12 cellular contexts compared by ENCODE assay signal in genomic region chr4:168540086-168540864, GRCh38. TPM values are rescaled to one million over a fixed set of nuclear protein-coding genes. Genes with fewer than 3 reads are reported as not detected.
DNase-seq lines count a peak whose midpoint lies in the region; ATAC-seq and TF ChIP-seq lines count a peak whose summit lies in the region.
"Had no signal": no experiment of that assay in that cellular context is flagged by ENCODE, and none has a peak within 500 bp of the region (broad histone marks: within the 10 kb centered on the region; RNA-seq: fewer than 3 reads in every experiment).

No MANE protein-coding gene starts in this region.

- no peaks in the 10 kb centered on the region for H3K27me3 Mint-ChIP-seq in mesothelial cell of epicardium (ENCODE audit: low read depth)

- no peak overlapping the region for H3K9ac ChIP-seq in adipocyte (ENCODE audit: low read length)

- H3K36me3 Mint-ChIP-seq in mesothelial cell of epicardium = no peaks in the 10 kb centered on the region

- no peak for ATAC-seq in GM19324 (IDR thresholded peaks at IDR 0.05; ENCODE audit: low FRiP score, unreplicated experiment)

- TF ChIP-seq CTCF in AG10803 (conservative IDR thresholded peaks at IDR 0.05; ENCODE audit: low read length) (no peak), mesothelial cell of epicardium (IDR thresholded peaks at IDR 0.05; ENCODE audit: unreplicated experiment) (no peak), suprapubic skin (IDR thresholded peaks at IDR 0.05) (no peak)

- peak overlapping the region; percentile 27 for H3K4me3 Mint-ChIP-seq in mesothelial cell of epicardium

- TF ChIP-seq POLR2A in suprapubic skin (IDR thresholded peaks at IDR 0.05) = no peak

- 77% methylated on average over 11 of the region's 11 CpGs for WGBS in suprapubic skin

- no peaks in the 10 kb centered on the region for H3K27me3 ChIP-seq in adipocyte (replicated peaks; ENCODE audit: control insufficient read depth, insufficient read depth, low read length)
- H3K27me3 ChIP-seq in suprapubic skin = no peaks in the 10 kb centered on the region

- H3K4me1 ChIP-seq in adipocyte (ENCODE audit: control insufficient read depth, insufficient read depth, low read length) (peaks cover 18% of the 10 kb centered on the region), suprapubic skin (no peaks in the 10 kb centered on the region)

- H3K4me3 ChIP-seq in AG10803 (ENCODE audit: low read length) (no peak overlapping the region), adipocyte (ENCODE audit: low read length) (no peak overlapping the region), suprapubic skin (no peak overlapping the region)

- H3K4me1 Mint-ChIP-seq in mesothelial cell of epicardium = peaks cover 46% of the 10 kb centered on the region

- TF ChIP-seq EP300 in suprapubic skin (IDR thresholded peaks at IDR 0.05) = no peak

- peak overlapping the region; percentile 92 for H3K27ac Mint-ChIP-seq in mesothelial cell of epicardium

- DNase-seq in AG10803 (ENCODE audit: low read depth) (peak; percentile 69), GM04504 (ENCODE audit: low read depth) (peak; percentile 51), adipocyte (ENCODE audit: low read depth) (peak; percentile 81), mesothelial cell of epicardium (ENCODE audit: low spot score in 2 of 2, unreplicated experiment in 2 of 2) (no peak), iPS-NIHi7 (ENCODE audit: extremely low spot score) (no peak), SHP77 (lab: John Stamatoyannopoulos, UW) (no peak), suprapubic skin (ENCODE audit: low spot score in 2 of 2) (no peak)
- DNase-seq: activated CD4-positive, alpha-beta T cell treated with anti-CD3 and anti-CD28 coated beads, Interleukin-2, amount 50 U/mL, for 1 hour; DND-41; islet precursor cell; stimulated activated CD4-positive, alpha-beta T cell treated with anti-CD3 and anti-CD28 coated beads, Interleukin-4, amount 100 ng/mL, for 24 hours had no signal

- no peaks in the 10 kb centered on the region for H3K9me3 ChIP-seq in adipocyte (ENCODE audit: control insufficient read depth, low read length)
- no peaks in the 10 kb centered on the region for H3K9me3 ChIP-seq in suprapubic skin

- H3K27ac ChIP-seq in suprapubic skin = no peak overlapping the region

- no peaks in the 10 kb centered on the region for H3K36me3 ChIP-seq in adipocyte (ENCODE audit: control insufficient read depth, insufficient read depth, low read length, severe bottlenecking)
- no peaks in the 10 kb centered on the region for H3K36me3 ChIP-seq in suprapubic skin

- H3K9me3 Mint-ChIP-seq in mesothelial cell of epicardium = no peaks in the 10 kb centered on the region

RNA-seq across cellular contexts. Expression of gene PALLD, which starts 43.4 kb away (rescaled TPM):
- 150 to 158 TPM (median 153 TPM) in 3 replicates for total RNA-seq in mesothelial cell of epicardium
- total RNA-seq in suprapubic skin = 100 to 1,000 TPM in 1 of 4 donors, 10 to 100 TPM in 3; 71.8 to 106 (median 83.3) TPM

RNA-seq across cellular contexts. Expression of gene DDX60L, which starts 60.0 kb away (rescaled TPM):
- 11.4 to 12.0 TPM (median 11.7 TPM) in 3 replicates for total RNA-seq in mesothelial cell of epicardium
- total RNA-seq in suprapubic skin = 10 to 100 TPM in 1 of 4 donors, 1 to 10 TPM in 3; 2.5 to 16.0 (median 6.8) TPM

Comparison
In these comparisons a context has a peak if more than half of its experiments do, and no peak if none do; other contexts are left out.
1. DNase-seq: peak in AG10803 (single experiment), GM04504 (single experiment) and adipocyte (single experiment); none in mesothelial cell of epicardium (0 of 2), iPS-NIHi7 (single experiment), SHP77 (0 of 2) and suprapubic skin (0 of 2).